ENCODE assay signal across 1 cellular context in genomic region chr2:110103060-110103961, GRCh38.
TF ChIP-seq lines count a peak whose summit lies in the region.

No MANE protein-coding gene starts in this region.

TF ChIP-seq in HepG2, 621 proteins besides CTCF, POLR2A, EP300 and RAD21:
- TF ChIP-seq HNF4G (IDR thresholded peaks at IDR 0.05; ENCODE audit: borderline replicate concordance, low read depth, low read length) (peak; percentile 31; the same call in 1 of the 2 replicates), HNF4G (CRISPR knock-in tag; IDR thresholded peaks at IDR 0.05; ENCODE audit: borderline replicate concordance, low read depth) (no peak), PTBP1 (IDR thresholded peaks at IDR 0.05; ENCODE audit: low read depth, low read length, poor library complexity, severe bottlenecking) (no peak)
